In genomic region chr22:37824674-37825641, GRCh38 we compare ENCODE assay signal across 10 cellular contexts. TPM values are rescaled to one million over a fixed set of nuclear protein-coding genes. Genes with fewer than 3 reads are reported as not detected.
DNase-seq lines count a peak whose midpoint lies in the region; ATAC-seq lines count a peak whose summit lies in the region.
"Had no signal": no experiment of that assay in that cellular context is flagged by ENCODE, and none has a peak within 500 bp of the region (broad histone marks: within the 10 kb centered on the region; RNA-seq: fewer than 3 reads in every experiment).

No MANE protein-coding gene starts in this region.

- no peak overlapping the region for H3K27ac ChIP-seq in iPS-20b (ENCODE audit: low read length)
- H3K27ac ChIP-seq: C4-2B had no signal

- no peak overlapping the region for H3K27ac Mint-ChIP-seq in activated naive CD4-positive, alpha-beta T cell treated with anti-CD3 and anti-CD28 coated beads, Interleukin-2, amount 50 U/mL, for 72 hours
- H3K27ac Mint-ChIP-seq in stimulated activated memory B cell treated with anti-CD40 and anti-IgM and Interleukin-4, amounts not matched to agents 10 μg/mL and 1 μg/mL and 100 μg/mL, for 72 hours, result no peak overlapping the region

- H3K4me3 ChIP-seq in iPS-20b (ENCODE audit: low read length), result peak overlapping the region; percentile 37; the same call in 1 of the 2 replicates

- peaks cover 51% of the 10 kb centered on the region for H3K27me3 Mint-ChIP-seq in stimulated activated memory B cell treated with anti-CD40 and anti-IgM and Interleukin-4, amounts not matched to agents 10 μg/mL and 1 μg/mL and 100 μg/mL, for 72 hours

- no peaks in the 10 kb centered on the region for H3K36me3 ChIP-seq in iPS-20b (ENCODE audit: insufficient read depth, low read depth, low read length)

- no peaks in the 10 kb centered on the region for H3K4me1 Mint-ChIP-seq in stimulated activated memory B cell treated with anti-CD40 and anti-IgM and Interleukin-4, amounts not matched to agents 10 μg/mL and 1 μg/mL and 100 μg/mL, for 72 hours

- peaks cover 55% of the 10 kb centered on the region for H3K27me3 ChIP-seq in iPS-20b (ENCODE audit: insufficient read depth, low read length)

- DNase-seq in activated CD4-positive, alpha-beta T cell treated with anti-CD3 and anti-CD28 coated beads for 48 hours, result peak; percentile 50
- DNase-seq in activated CD4-positive, alpha-beta T cell treated with anti-CD3 and anti-CD28 coated beads for 4 hours, result no peak
- DNase-seq in activated naive CD4-positive, alpha-beta T cell treated with anti-CD3 and anti-CD28 coated beads, Interleukin-2, amount 50 U/mL, for 72 hours (ENCODE audit: low spot score in 2 of 2), result no peak
- DNase-seq in NCI-H2029 treated with DMSO at 0.1 percent for 48 hours (lab: John Stamatoyannopoulos, UW) (no peak), RKO (ENCODE audit: low spot score) (no peak)
- DNase-seq: foreskin melanocyte had no signal

- peak; percentile 54 to 84 for ATAC-seq in activated naive CD4-positive, alpha-beta T cell treated with anti-CD3 and anti-CD28 coated beads, Interleukin-2, amount 50 U/mL, for 72 hours
- ATAC-seq in stimulated activated memory B cell treated with anti-CD40 and anti-IgM and Interleukin-4, amounts not matched to agents 10 μg/mL and 1 μg/mL and 100 μg/mL, for 72 hours, result peak; percentile 51
- ATAC-seq in GM21825 (IDR thresholded peaks at IDR 0.05; ENCODE audit: unreplicated experiment), result no peak

- peak overlapping the region; percentile 68 for H3K4me3 Mint-ChIP-seq in stimulated activated memory B cell treated with anti-CD40 and anti-IgM and Interleukin-4, amounts not matched to agents 10 μg/mL and 1 μg/mL and 100 μg/mL, for 72 hours

- no peaks in the 10 kb centered on the region for H3K9me3 ChIP-seq in iPS-20b (ENCODE audit: insufficient read depth, low read depth, low read length)

- H3K9me3 Mint-ChIP-seq in activated naive CD4-positive, alpha-beta T cell treated with anti-CD3 and anti-CD28 coated beads, Interleukin-2, amount 50 U/mL, for 72 hours, result no peaks in the 10 kb centered on the region
- H3K9me3 Mint-ChIP-seq in stimulated activated memory B cell treated with anti-CD40 and anti-IgM and Interleukin-4, amounts not matched to agents 10 μg/mL and 1 μg/mL and 100 μg/mL, for 72 hours, result no peaks in the 10 kb centered on the region

- peaks cover 11% of the 10 kb centered on the region; the same call in 1 of the 2 replicates for H3K4me1 ChIP-seq in iPS-20b (ENCODE audit: insufficient read depth, low read length)

- no peak overlapping the region for H3K9ac ChIP-seq in iPS-20b (ENCODE audit: low read depth, low read length)

- H3K36me3 Mint-ChIP-seq in activated naive CD4-positive, alpha-beta T cell treated with anti-CD3 and anti-CD28 coated beads, Interleukin-2, amount 50 U/mL, for 72 hours, result no peaks in the 10 kb centered on the region
- peaks cover 8% of the 10 kb centered on the region for H3K36me3 Mint-ChIP-seq in stimulated activated memory B cell treated with anti-CD40 and anti-IgM and Interleukin-4, amounts not matched to agents 10 μg/mL and 1 μg/mL and 100 μg/mL, for 72 hours

RNA-seq across cellular contexts. Expression of gene GALR3, which starts 1.8 kb away (rescaled TPM):
- total RNA-seq in activated naive CD4-positive, alpha-beta T cell treated with anti-CD3 and anti-CD28 coated beads, Interleukin-2, amount 50 U/mL, for 72 hours, result not detected

RNA-seq across cellular contexts. Expression of gene GCAT, which starts 17.2 kb away (rescaled TPM):
- total RNA-seq in activated naive CD4-positive, alpha-beta T cell treated with anti-CD3 and anti-CD28 coated beads, Interleukin-2, amount 50 U/mL, for 72 hours, result 10 to 100 TPM in 1 of 2 donors, 1 to 10 TPM in 1; 7.5 to 20.7 TPM

RNA-seq across cellular contexts. Expression of gene ANKRD54, which starts 19.2 kb away (rescaled TPM):
- total RNA-seq in activated naive CD4-positive, alpha-beta T cell treated with anti-CD3 and anti-CD28 coated beads, Interleukin-2, amount 50 U/mL, for 72 hours, result 10 to 100 TPM; 16.6 to 22.4 TPM

RNA-seq across cellular contexts. Expression of gene EIF3L, which starts 24.3 kb away (rescaled TPM):
- 1,000 to 10,000 TPM in 1 of 2 donors, 100 to 1,000 TPM in 1; 699 to 1,046 TPM for total RNA-seq in activated naive CD4-positive, alpha-beta T cell treated with anti-CD3 and anti-CD28 coated beads, Interleukin-2, amount 50 U/mL, for 72 hours
